1 cellular context compared by ENCODE assay signal in genomic region chr6:41462980-41463930, GRCh38.
TF ChIP-seq lines count a peak whose summit lies in the region.

No MANE protein-coding gene starts in this region.

TF ChIP-seq in HepG2, 621 proteins besides CTCF, POLR2A, EP300 and RAD21 (continued from another document and continues in another):
- TF ChIP-seq ZNF772 (CRISPR knock-in tag; IDR thresholded peaks at IDR 0.05) (0 out of 2 replicates have a peak, but pooled peaks have one; percentile 49), NFATC3 (CRISPR knock-in tag; IDR thresholded peaks at IDR 0.05) (no peak), KLF13 (CRISPR knock-in tag; IDR thresholded peaks at IDR 0.05) (0 out of 2 replicates have a peak, but pooled peaks have one; percentile 34), ZNF253 (CRISPR knock-in tag; IDR thresholded peaks at IDR 0.05; ENCODE audit: borderline replicate concordance) (0 out of 2 replicates have a peak, but pooled peaks have one; percentile 27), MYNN (CRISPR knock-in tag; IDR thresholded peaks at IDR 0.05; ENCODE audit: low read depth) (no peak), FOXJ3 (CRISPR knock-in tag; IDR thresholded peaks at IDR 0.05; ENCODE audit: borderline replicate concordance) (peak; percentile 66; the same call in 1 of the 2 replicates), PRPF4 (IDR thresholded peaks at IDR 0.05; ENCODE audit: low read depth, low read length, poor library complexity, severe bottlenecking) (no peak), KLF6 (CRISPR knock-in tag; IDR thresholded peaks at IDR 0.05) (no peak), ZC3H13 (CRISPR knock-in tag; IDR thresholded peaks at IDR 0.05) (0 out of 2 replicates have a peak, but pooled peaks have one; percentile 52), SMARCC2 (IDR thresholded peaks at IDR 0.05) (no peak), ZBTB40 (IDR thresholded peaks at IDR 0.05) (no peak), ZBTB40 (CRISPR knock-in tag; IDR thresholded peaks at IDR 0.05) (peak; percentile 58), PHF21A (CRISPR knock-in tag; IDR thresholded peaks at IDR 0.05) (peak; percentile 32; the same call in 1 of the 2 replicates), ZNF574 (CRISPR knock-in tag; IDR thresholded peaks at IDR 0.05) (0 out of 2 replicates have a peak, but pooled peaks have one; percentile 15), CEBPG (CRISPR knock-in tag; IDR thresholded peaks at IDR 0.05) (0 out of 2 replicates have a peak, but pooled peaks have one; percentile 5), STAG1 (CRISPR knock-in tag; IDR thresholded peaks at IDR 0.05) (peak; percentile 97), ZGPAT (CRISPR knock-in tag; IDR thresholded peaks at IDR 0.05) (0 out of 2 replicates have a peak, but pooled peaks have one; percentile 41), ZNF256 (CRISPR knock-in tag; conservative IDR thresholded peaks at IDR 0.05) (no peak), FOXA3 (CRISPR knock-in tag; IDR thresholded peaks at IDR 0.05) (peak; percentile 69), SMC3 (IDR thresholded peaks at IDR 0.05; ENCODE audit: low read length) (peak; percentile 98), ZNF609 (CRISPR knock-in tag; IDR thresholded peaks at IDR 0.05; ENCODE audit: borderline replicate concordance) (no peak), KDM3A (CRISPR knock-in tag; IDR thresholded peaks at IDR 0.05; ENCODE audit: low read depth) (no peak), NFYC (CRISPR knock-in tag; IDR thresholded peaks at IDR 0.05) (peak; percentile 61), ARID5B (CRISPR knock-in tag; IDR thresholded peaks at IDR 0.05) (peak; percentile 49; the same call in 1 of the 2 replicates), ZSCAN5A (CRISPR knock-in tag; IDR thresholded peaks at IDR 0.05; ENCODE audit: borderline replicate concordance) (no peak), RBFOX2 (IDR thresholded peaks at IDR 0.05; ENCODE audit: low read depth, low read length) (no peak), SALL1 (CRISPR knock-in tag; IDR thresholded peaks at IDR 0.05) (peak; percentile 38; the same call in 1 of the 2 replicates), ARNTL (CRISPR knock-in tag; IDR thresholded peaks at IDR 0.05) (no peak), YY1 (IDR thresholded peaks at IDR 0.05; ENCODE audit: insufficient read depth, insufficient replicate concordance, low read depth, low read length) (peak; percentile 61), ZNF44 (CRISPR knock-in tag; IDR thresholded peaks at IDR 0.05) (no peak), HOXA3 (CRISPR knock-in tag; IDR thresholded peaks at IDR 0.05) (peak; percentile 36; the same call in 1 of the 2 replicates), TARDBP (CRISPR knock-in tag; IDR thresholded peaks at IDR 0.05) (peak; percentile 26; the same call in 1 of the 2 replicates), SKI (IDR thresholded peaks at IDR 0.05; ENCODE audit: partially characterized antibody) (no peak)
